8 cellular contexts compared by ENCODE assay signal in the genomic region with DNA sequence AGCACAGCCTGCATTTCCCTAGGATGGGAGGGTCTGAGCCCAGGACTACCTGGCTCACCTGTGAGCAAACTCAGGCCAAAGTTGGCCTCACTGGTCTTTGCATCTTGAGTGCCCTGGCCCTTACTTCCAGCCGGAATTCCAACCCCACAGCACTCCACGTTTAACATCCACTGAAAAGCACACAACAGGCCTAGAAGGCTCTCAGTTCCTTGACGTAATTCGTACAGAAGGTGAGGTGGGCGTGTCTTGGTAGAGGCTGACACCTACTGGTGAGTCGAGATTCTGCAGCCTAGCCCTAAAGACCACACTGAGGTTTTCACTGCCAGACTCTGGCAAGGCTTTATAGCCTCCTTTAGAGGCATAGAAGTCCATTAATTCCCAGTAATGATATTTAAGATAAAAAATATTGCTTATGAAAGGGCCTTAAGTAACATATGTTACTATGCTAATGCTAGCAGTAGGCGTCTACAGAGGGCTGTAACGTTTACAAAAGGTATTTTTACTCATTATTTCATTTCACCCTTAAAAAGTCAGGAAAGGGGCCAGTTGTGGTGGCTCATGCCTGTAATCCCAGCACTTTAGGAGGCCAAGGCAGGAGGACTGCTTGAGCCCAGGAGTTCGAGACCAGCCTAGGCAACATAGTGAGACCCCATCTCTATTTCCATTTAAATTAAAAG.
DNase-seq lines count a peak whose midpoint lies in the region; ATAC-seq and TF ChIP-seq lines count a peak whose summit lies in the region.

No MANE protein-coding gene starts in this region.

- DNase-seq in heart left ventricle, result peak in 1 of 5 donors; percentile 36
- no peak for DNase-seq in left ventricle myocardium superior
- DNase-seq in NCI-H1694 (lab: John Stamatoyannopoulos, UW), result peak; percentile 80
- DNase-seq in activated CD4-positive, alpha-beta T cell treated with anti-CD3 and anti-CD28 coated beads for 24 hours (ENCODE audit: low read depth in 2 of 2), result peak; percentile 49 to 54
- DNase-seq in mucosa of descending colon, result peak in 1 of 3 donors; percentile 47
- DNase-seq in amniotic stem cell (lab: John Stamatoyannopoulos, UW), result no peak

- peaks cover 21% of the 10 kb centered on the region for H3K4me1 Mint-ChIP-seq in dendritic cell treated with granulocyte-macrophage colony-stimulating factor and Interleukin-4, amounts not matched to agents 40 ng/mL and 50 ng/mL, for 4 days (ENCODE audit: low read depth)
- H3K4me1 Mint-ChIP-seq in stimulated activated memory B cell treated with anti-CD40 and anti-IgM and Interleukin-4, amounts not matched to agents 10 μg/mL and 1 μg/mL and 100 μg/mL, for 72 hours, result peaks cover 15% of the 10 kb centered on the region

- H3K27me3 Mint-ChIP-seq in dendritic cell treated with granulocyte-macrophage colony-stimulating factor and Interleukin-4, amounts not matched to agents 40 ng/mL and 50 ng/mL, for 4 days, result peaks cover 1% of the 10 kb centered on the region
- peaks cover 17% of the 10 kb centered on the region for H3K27me3 Mint-ChIP-seq in stimulated activated memory B cell treated with anti-CD40 and anti-IgM and Interleukin-4, amounts not matched to agents 10 μg/mL and 1 μg/mL and 100 μg/mL, for 72 hours

- ATAC-seq in heart left ventricle (peak in 2 of 4 donors; percentile 29 to 57), left ventricle myocardium superior (no peak), mucosa of descending colon (peak; percentile 75)
- peak; percentile 86 for ATAC-seq in stimulated activated memory B cell treated with anti-CD40 and anti-IgM and Interleukin-4, amounts not matched to agents 10 μg/mL and 1 μg/mL and 100 μg/mL, for 72 hours

- H3K9me3 ChIP-seq in heart left ventricle (peaks cover 0 to 7% (median 2%) of the 10 kb centered on the region in 12 donors), mucosa of descending colon (peaks cover 6% of the 10 kb centered on the region)

- H3K4me3 ChIP-seq in heart left ventricle (no peak overlapping the region), mucosa of descending colon (no peak overlapping the region)

- H3K9me3 Mint-ChIP-seq in dendritic cell treated with granulocyte-macrophage colony-stimulating factor and Interleukin-4, amounts not matched to agents 40 ng/mL and 50 ng/mL, for 4 days, result peaks cover 4% of the 10 kb centered on the region
- peaks cover 5% of the 10 kb centered on the region for H3K9me3 Mint-ChIP-seq in stimulated activated memory B cell treated with anti-CD40 and anti-IgM and Interleukin-4, amounts not matched to agents 10 μg/mL and 1 μg/mL and 100 μg/mL, for 72 hours

- H3K27ac Mint-ChIP-seq in dendritic cell treated with granulocyte-macrophage colony-stimulating factor and Interleukin-4, amounts not matched to agents 40 ng/mL and 50 ng/mL, for 4 days, result peak overlapping the region; percentile 73
- H3K27ac Mint-ChIP-seq in stimulated activated memory B cell treated with anti-CD40 and anti-IgM and Interleukin-4, amounts not matched to agents 10 μg/mL and 1 μg/mL and 100 μg/mL, for 72 hours, result no peak overlapping the region

- TF ChIP-seq CTCF in heart left ventricle (IDR thresholded peaks at IDR 0.05) (peak; percentile 38 to 80 (median 58)), mucosa of descending colon (IDR thresholded peaks at IDR 0.05) (peak; percentile 59)

- H3K36me3 ChIP-seq in heart left ventricle, result peaks cover 0 to 5% (median 0%) of the 10 kb centered on the region in 9 donors
- no peaks in the 10 kb centered on the region for H3K36me3 ChIP-seq in mucosa of descending colon (ENCODE audit: low read depth)

- WGBS in heart left ventricle, 4 donors, result 65 to 74% (median 73%) methylated on average over 9 of the region's 9 CpGs

- peaks cover 0 to 20% (median 13%) of the 10 kb centered on the region in 12 donors for H3K4me1 ChIP-seq in heart left ventricle
- peaks cover 4% of the 10 kb centered on the region for H3K4me1 ChIP-seq in mucosa of descending colon (ENCODE audit: low read depth)

- H3K27ac ChIP-seq in heart left ventricle, result no peak overlapping the region

- H3K4me3 Mint-ChIP-seq in dendritic cell treated with granulocyte-macrophage colony-stimulating factor and Interleukin-4, amounts not matched to agents 40 ng/mL and 50 ng/mL, for 4 days, result no peak overlapping the region
- H3K4me3 Mint-ChIP-seq in stimulated activated memory B cell treated with anti-CD40 and anti-IgM and Interleukin-4, amounts not matched to agents 10 μg/mL and 1 μg/mL and 100 μg/mL, for 72 hours, result no peak overlapping the region

- peaks cover 20% of the 10 kb centered on the region for H3K36me3 Mint-ChIP-seq in dendritic cell treated with granulocyte-macrophage colony-stimulating factor and Interleukin-4, amounts not matched to agents 40 ng/mL and 50 ng/mL, for 4 days (ENCODE audit: low read depth)
- peaks cover 6% of the 10 kb centered on the region for H3K36me3 Mint-ChIP-seq in stimulated activated memory B cell treated with anti-CD40 and anti-IgM and Interleukin-4, amounts not matched to agents 10 μg/mL and 1 μg/mL and 100 μg/mL, for 72 hours

- intact Hi-C loops in heart left ventricle (cut with DNase I), result loop anchor here in 4 of 10 donors (5.0 to 10.0 kb wide), 4 partner anchors 76 to 106 kb away; no protein-coding TSS in a partner anchor
- intact Hi-C loops in left ventricle myocardium superior (cut with micrococcal nuclease), result no loop called here
- intact Hi-C loops in dendritic cell treated with granulocyte-macrophage colony-stimulating factor and Interleukin-4, amounts not matched to agents 40 ng/mL and 50 ng/mL, for 4 days (cut with micrococcal nuclease), result loop anchor here (5.0 to 10.0 kb wide), 2 partner anchors 48 to 116 kb away; no protein-coding TSS in a partner anchor
- intact Hi-C loops in mucosa of descending colon (cut with DNase I, micrococcal nuclease), result loop anchor here in 1 of 2 donors (10.0 kb wide), 1 partner anchor 108 kb away; no protein-coding TSS in a partner anchor

- no peaks in the 10 kb centered on the region for H3K27me3 ChIP-seq in heart left ventricle

- no peak for TF ChIP-seq POLR2A in heart left ventricle (IDR thresholded peaks at IDR 0.05)

Comparison
In these comparisons a context has a peak if more than half of its experiments do, and no peak if none do; other contexts are left out.
1. DNase-seq: peak in NCI-H1694 (single experiment) and activated CD4-positive, alpha-beta T cell treated with anti-CD3 and anti-CD28 coated beads for 24 hours (2 of 2); none in left ventricle myocardium superior (single experiment) and amniotic stem cell (single experiment).